Comparison of ENCODE assay signal across 8 cellular contexts in genomic region chr19:48271531-48272151, GRCh38. TPM values are rescaled to one million over a fixed set of nuclear protein-coding genes. Genes with fewer than 3 reads are reported as not detected.
DNase-seq lines count a peak whose midpoint lies in the region; ATAC-seq and TF ChIP-seq lines count a peak whose summit lies in the region.

No MANE protein-coding gene starts in this region.

- peak overlapping the region in 4 of 5 donors; percentile 26 to 54 (median 35) for H3K27ac ChIP-seq in stomach

- peaks cover 10 to 20% (median 18%) of the 10 kb centered on the region in 4 donors for H3K4me1 ChIP-seq in stomach

- H3K36me3 ChIP-seq in stomach, result no peaks in the 10 kb centered on the region

- TF ChIP-seq POLR2A in GM18526 (IDR thresholded peaks at IDR 0.05; ENCODE audit: extremely low read depth, insufficient read length) (peak; percentile 33), stomach (IDR thresholded peaks at IDR 0.05) (no peak)

- 2 to 8% (median 5%) methylated on average over 26 to 40 of the region's 40 CpGs for WGBS in stomach, 5 donors

- intact Hi-C loops in stomach (cut with DNase I; ENCODE audit: low total_unique reads), result no loop called here

- peak; percentile 25 for DNase-seq in Ammon's horn (ENCODE audit: low spot score)
- peak; percentile 84 for DNase-seq in OCI-M2 (lab: John Stamatoyannopoulos, UW; ENCODE audit: unreplicated experiment)
- peak; percentile 45 for DNase-seq in choroid plexus epithelial cell (ENCODE audit: low read depth)
- no peak for DNase-seq in left lobe of liver (ENCODE audit: low spot score)
- DNase-seq in stomach, result no peak

- peak; percentile 42 for ATAC-seq in left lobe of liver
- no peak for ATAC-seq in HG02885 (IDR thresholded peaks at IDR 0.05; ENCODE audit: poor library complexity, unreplicated experiment)
- no peak for ATAC-seq in HG03039 (IDR thresholded peaks at IDR 0.05; ENCODE audit: unreplicated experiment)

- TF ChIP-seq EP300 in stomach (IDR thresholded peaks at IDR 0.05), result no peak

- H3K27me3 ChIP-seq in stomach, result peaks cover 0 to 56% (median 13%) of the 10 kb centered on the region in 3 donors

- H3K4me3 ChIP-seq in choroid plexus epithelial cell (ENCODE audit: low read depth, low read length) (peak overlapping the region; percentile 53), stomach (peak overlapping the region; percentile 41 to 60 (median 48))

- TF ChIP-seq CTCF in choroid plexus epithelial cell (conservative IDR thresholded peaks at IDR 0.05; ENCODE audit: low read depth, low read length) (no peak), stomach (IDR thresholded peaks at IDR 0.05) (no peak)

- H3K9me3 ChIP-seq in stomach, result no peaks in the 10 kb centered on the region

RNA-seq across cellular contexts. Expression of gene ZNF114, which starts 1.8 kb away (rescaled TPM):
- not detected for total RNA-seq in left lobe of liver
- total RNA-seq in stomach, result under 1 TPM in 1 of 5 donors, not detected in 4; 0.55 TPM
- under 1 TPM in 1 of 3 donors, not detected in 2; 0.10 TPM for polyA plus RNA-seq in stomach

RNA-seq across cellular contexts. Expression of gene CARD8, which starts 15.9 kb away (rescaled TPM):
- 17.4 TPM for total RNA-seq in left lobe of liver
- 10 to 100 TPM in 4 of 5 donors, 1 to 10 TPM in 1; 5.2 to 63.6 (median 39.4) TPM for total RNA-seq in stomach
- 10 to 100 TPM; 16.0 to 20.7 (median 17.1) TPM for polyA plus RNA-seq in stomach

RNA-seq across cellular contexts. Expression of gene EMP3, which starts 53.7 kb away (rescaled TPM):
- total RNA-seq in left lobe of liver (6.7 TPM), stomach (10 to 100 TPM in 4 of 5 donors, 1 to 10 TPM in 1; 6.4 to 57.2 (median 27.5) TPM)
- 10 to 100 TPM; 46.4 to 61.4 (median 53.7) TPM for polyA plus RNA-seq in stomach

Comparison
In these comparisons a context has a peak if more than half of its experiments do, and no peak if none do; other contexts are left out.
1. DNase-seq: peak in Ammon's horn (single experiment), OCI-M2 (single experiment) and choroid plexus epithelial cell (single experiment); none in left lobe of liver (single experiment) and stomach (single experiment).